9 cellular contexts compared by ENCODE assay signal in the genomic region with DNA sequence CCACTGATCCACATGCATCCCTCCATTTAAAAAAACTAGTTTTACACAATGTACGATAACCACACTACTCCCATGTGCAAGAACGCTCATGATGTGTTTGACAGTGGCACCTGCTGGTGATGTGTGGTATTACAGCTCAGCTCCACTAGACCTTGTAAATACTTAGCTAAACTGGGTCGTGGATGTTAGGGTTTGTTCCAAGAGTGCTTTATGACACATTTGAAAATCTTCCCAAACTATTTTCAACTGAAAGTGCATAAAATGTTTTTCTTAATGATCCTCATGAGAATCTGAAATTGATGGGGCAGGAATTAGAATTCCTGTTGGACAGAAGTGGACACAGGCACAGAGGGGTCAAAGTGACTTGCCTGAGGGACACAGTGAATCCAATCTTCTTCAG.
A peak's percentile ranks its signal among the peaks of the same experiment; 100 is the strongest.
DNase-seq lines count a peak whose midpoint lies in the region; ATAC-seq and TF ChIP-seq lines count a peak whose summit lies in the region.
"Had no signal": no experiment of that assay in that cellular context is flagged by ENCODE, and none has a peak within 500 bp of the region (broad histone marks: within the 10 kb centered on the region; RNA-seq: fewer than 3 reads in every experiment).

No MANE protein-coding gene starts in this region.

- peak in 2 of 10 experiments; percentile 10 to 11 for DNase-seq in CD4-positive, alpha-beta T cell
- DNase-seq in HT-29 (ENCODE audit: low spot score) (peak; percentile 80), left ventricle myocardium superior (peak; percentile 66), D341Med (ENCODE audit: low spot score) (no peak)
- peak; percentile 29 for DNase-seq in activated CD4-positive, alpha-beta memory T cell treated with anti-CD3 and anti-CD28 coated beads, Interleukin-2, amount 10 ng/mL, durations not matched to agents 7 days and 5 days
- no peak for DNase-seq in stimulated activated naive B cell treated with anti-CD40 and anti-IgM and Interleukin-4, amounts not matched to agents 10 μg/mL and 1 μg/mL and 100 μg/mL, for 72 hours
- no peak for DNase-seq in effector CD8-positive, alpha-beta T cell (lab: John Stamatoyannopoulos, UW)
- DNase-seq: naive B cell had no signal

- CTCF ChIA-PET in CD4-positive, alpha-beta T cell (lab: Charles Lee) = no interaction called here
- CTCF ChIA-PET in activated CD4-positive, alpha-beta memory T cell treated with anti-CD3 and anti-CD28 coated beads, Interleukin-2, amount 10 ng/mL, durations not matched to agents 7 days and 5 days (lab: Charles Lee) = interaction anchor here (0.9 to 3.3 kb wide), 11 partner anchors 9 to 734 kb away, joined by 3 to 13 read pairs (median 3); no protein-coding TSS in a partner anchor

- peaks cover 13% of the 10 kb centered on the region for H3K4me1 Mint-ChIP-seq in CD4-positive, alpha-beta T cell (ENCODE audit: low read depth)
- H3K4me1 Mint-ChIP-seq in activated CD4-positive, alpha-beta memory T cell treated with anti-CD3 and anti-CD28 coated beads, Interleukin-2, amount 10 ng/mL, durations not matched to agents 7 days and 5 days = peaks cover 5% of the 10 kb centered on the region
- peaks cover 39 to 62% of the 10 kb centered on the region in 2 donors for H3K4me1 Mint-ChIP-seq in stimulated activated naive B cell treated with anti-CD40 and anti-IgM and Interleukin-4, amounts not matched to agents 10 μg/mL and 1 μg/mL and 100 μg/mL, for 72 hours

- intact Hi-C loops in CD4-positive, alpha-beta T cell (cut with DNase I, micrococcal nuclease) = loop anchor here in 1 of 2 experiments (10.0 kb wide), 1 partner anchor 310 kb away; no protein-coding TSS in a partner anchor
- intact Hi-C loops in left ventricle myocardium superior (cut with micrococcal nuclease) = loop anchor here (10.0 kb wide), 1 partner anchor 70 kb away; no protein-coding TSS in a partner anchor

- H3K27ac Mint-ChIP-seq in CD4-positive, alpha-beta T cell = no peak overlapping the region
- no peak overlapping the region for H3K27ac Mint-ChIP-seq in activated CD4-positive, alpha-beta memory T cell treated with anti-CD3 and anti-CD28 coated beads, Interleukin-2, amount 10 ng/mL, durations not matched to agents 7 days and 5 days
- peak overlapping the region; percentile 6 for H3K27ac Mint-ChIP-seq in stimulated activated naive B cell treated with anti-CD40 and anti-IgM and Interleukin-4, amounts not matched to agents 10 μg/mL and 1 μg/mL and 100 μg/mL, for 72 hours
- H3K27ac Mint-ChIP-seq: naive B cell had no signal

- no peaks in the 10 kb centered on the region for H3K27me3 Mint-ChIP-seq in CD4-positive, alpha-beta T cell
- H3K27me3 Mint-ChIP-seq in activated CD4-positive, alpha-beta memory T cell treated with anti-CD3 and anti-CD28 coated beads, Interleukin-2, amount 10 ng/mL, durations not matched to agents 7 days and 5 days = peaks cover 27% of the 10 kb centered on the region
- H3K27me3 Mint-ChIP-seq in stimulated activated naive B cell treated with anti-CD40 and anti-IgM and Interleukin-4, amounts not matched to agents 10 μg/mL and 1 μg/mL and 100 μg/mL, for 72 hours = peaks cover 12 to 16% of the 10 kb centered on the region in 2 donors

- no peaks in the 10 kb centered on the region for H3K27me3 ChIP-seq in CD4-positive, alpha-beta T cell (ENCODE audit: control insufficient read depth, insufficient read depth, low read length)

- no peaks in the 10 kb centered on the region for H3K9me3 Mint-ChIP-seq in CD4-positive, alpha-beta T cell
- peaks cover 18% of the 10 kb centered on the region for H3K9me3 Mint-ChIP-seq in activated CD4-positive, alpha-beta memory T cell treated with anti-CD3 and anti-CD28 coated beads, Interleukin-2, amount 10 ng/mL, durations not matched to agents 7 days and 5 days
- H3K9me3 Mint-ChIP-seq in stimulated activated naive B cell treated with anti-CD40 and anti-IgM and Interleukin-4, amounts not matched to agents 10 μg/mL and 1 μg/mL and 100 μg/mL, for 72 hours = peaks cover 8 to 10% of the 10 kb centered on the region in 2 donors

- H3K9me3 ChIP-seq in CD4-positive, alpha-beta T cell (ENCODE audit: control insufficient read depth, low read length) = peaks cover 9% of the 10 kb centered on the region

- no peak overlapping the region for H3K27ac ChIP-seq in CD4-positive, alpha-beta T cell (ENCODE audit: low read depth, low read length)

- no peak for ATAC-seq in CD4-positive, alpha-beta T cell (ENCODE audit: poor library complexity)
- ATAC-seq in left ventricle myocardium superior = peak; percentile 7
- no peak for ATAC-seq in stimulated activated naive B cell treated with anti-CD40 and anti-IgM and Interleukin-4, amounts not matched to agents 10 μg/mL and 1 μg/mL and 100 μg/mL, for 72 hours (replicated peaks)
- no peak for ATAC-seq in HG03097 (IDR thresholded peaks at IDR 0.05; ENCODE audit: low FRiP score, unreplicated experiment)

- H3K36me3 Mint-ChIP-seq in CD4-positive, alpha-beta T cell (ENCODE audit: low read depth) = no peaks in the 10 kb centered on the region
- peaks cover 4% of the 10 kb centered on the region for H3K36me3 Mint-ChIP-seq in activated CD4-positive, alpha-beta memory T cell treated with anti-CD3 and anti-CD28 coated beads, Interleukin-2, amount 10 ng/mL, durations not matched to agents 7 days and 5 days (ENCODE audit: low read depth)
- peaks cover 3 to 13% of the 10 kb centered on the region in 2 donors for H3K36me3 Mint-ChIP-seq in stimulated activated naive B cell treated with anti-CD40 and anti-IgM and Interleukin-4, amounts not matched to agents 10 μg/mL and 1 μg/mL and 100 μg/mL, for 72 hours

- H3K4me3 Mint-ChIP-seq in CD4-positive, alpha-beta T cell = no peak overlapping the region
- no peak overlapping the region for H3K4me3 Mint-ChIP-seq in activated CD4-positive, alpha-beta memory T cell treated with anti-CD3 and anti-CD28 coated beads, Interleukin-2, amount 10 ng/mL, durations not matched to agents 7 days and 5 days
- no peak overlapping the region for H3K4me3 Mint-ChIP-seq in stimulated activated naive B cell treated with anti-CD40 and anti-IgM and Interleukin-4, amounts not matched to agents 10 μg/mL and 1 μg/mL and 100 μg/mL, for 72 hours

- peak; percentile 44 for TF ChIP-seq CTCF in CD4-positive, alpha-beta T cell (IDR thresholded peaks at IDR 0.05)

- POLR2A ChIA-PET in CD4-positive, alpha-beta T cell (lab: Charles Lee) = no interaction called here
- POLR2A ChIA-PET in activated CD4-positive, alpha-beta memory T cell treated with anti-CD3 and anti-CD28 coated beads, Interleukin-2, amount 10 ng/mL, durations not matched to agents 7 days and 5 days (lab: Charles Lee) = interaction anchor here (0.6 kb wide), 1 partner anchor 159 kb away, joined by 3 read pairs; no protein-coding TSS in a partner anchor

Comparison
In these comparisons a context has a peak if more than half of its experiments do, and no peak if none do; other contexts are left out.
1. DNase-seq: peak in HT-29 (single experiment), activated CD4-positive, alpha-beta memory T cell treated with anti-CD3 and anti-CD28 coated beads, Interleukin-2, amount 10 ng/mL, durations not matched to agents 7 days and 5 days (single experiment) and left ventricle myocardium superior (single experiment); none in stimulated activated naive B cell treated with anti-CD40 and anti-IgM and Interleukin-4, amounts not matched to agents 10 μg/mL and 1 μg/mL and 100 μg/mL, for 72 hours (single experiment), effector CD8-positive, alpha-beta T cell (single experiment) and D341Med (single experiment).